14 cellular contexts compared by ENCODE assay signal in the genomic region with DNA sequence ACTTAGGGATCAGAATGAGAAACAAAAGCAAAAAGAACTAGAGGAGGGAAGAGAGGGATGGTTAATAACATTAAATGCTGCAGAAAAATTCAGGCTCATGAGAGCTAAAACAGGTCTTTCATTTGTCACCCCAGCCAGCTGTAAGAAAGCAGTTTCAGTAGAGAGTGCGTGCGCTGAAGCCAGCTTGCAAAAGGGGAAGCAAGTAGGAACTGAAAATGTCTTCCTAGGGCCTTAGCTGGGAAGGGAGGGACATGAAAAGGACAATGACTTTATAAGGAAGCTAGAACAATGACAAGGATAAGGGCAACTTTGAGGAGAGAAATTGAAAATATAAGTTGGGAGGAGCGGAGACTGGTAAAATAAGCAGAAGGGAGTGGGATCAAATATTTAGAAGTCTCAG. TPM values are rescaled to one million over a fixed set of nuclear protein-coding genes. Genes with fewer than 3 reads are reported as not detected.
DNase-seq lines count a peak whose midpoint lies in the region; ATAC-seq, FAIRE-seq and TF ChIP-seq lines count a peak whose summit lies in the region.
"Had no signal": no experiment of that assay in that cellular context is flagged by ENCODE, and none has a peak within 500 bp of the region (broad histone marks: within the 10 kb centered on the region; RNA-seq: fewer than 3 reads in every experiment).

No MANE protein-coding gene starts in this region.

- H3K4me1 ChIP-seq in psoas muscle: peaks cover 38% of the 10 kb centered on the region

- peak; percentile 46 for FAIRE-seq in GM12892 (lab: Jason Lieb, UNC)
- FAIRE-seq: bronchial epithelial cell, H1, keratinocyte had no signal

- H3K4me3 ChIP-seq in psoas muscle (no peak overlapping the region), H7 (ENCODE audit: insufficient read depth, low read depth, low read length) (no peak overlapping the region)

- H3K27me3 ChIP-seq in psoas muscle (ENCODE audit: insufficient read depth in 3 of 3, low read length in 2 of 3) (no peaks in the 10 kb centered on the region), H7 (ENCODE audit: control insufficient read depth, insufficient read depth, low read length) (no peaks in the 10 kb centered on the region)

- DNase-seq in GM12892 (ENCODE audit: insufficient read length) (peak; percentile 28), NOMO-1 (lab: John Stamatoyannopoulos, UW; ENCODE audit: unreplicated experiment in 2 of 2) (peak; percentile 80 to 82), caudate nucleus (lab: John Stamatoyannopoulos, UW) (no peak), psoas muscle (no peak), H7 (no peak)
- DNase-seq in effector CD4-positive, alpha-beta T cell: no peak
- DNase-seq: activated T-cell treated with anti-CD3 and anti-CD28 coated beads for 4 hours, NCI-H69 had no signal

- no peak for TF ChIP-seq CTCF in psoas muscle (IDR thresholded peaks at IDR 0.05)

- TF ChIP-seq POLR2A in GM12892 (IDR thresholded peaks at IDR 0.05; ENCODE audit: low read depth, low read length): no peak

- 66 to 81% (median 81%) methylated on average over 3 of the region's 3 CpGs for WGBS in psoas muscle, 3 donors

- H3K9me3 ChIP-seq in psoas muscle: no peaks in the 10 kb centered on the region

- H3K27ac ChIP-seq in caudate nucleus (ENCODE audit: low read depth, low read length) (peak overlapping the region; percentile 36), psoas muscle (peak overlapping the region; percentile 48)
- H3K27ac ChIP-seq: parathyroid adenoma had no signal

- H3K36me3 ChIP-seq in psoas muscle (ENCODE audit: insufficient read depth in 1 of 2, low read depth in 1 of 2): peaks cover 0 to 45% of the 10 kb centered on the region in 2 donors
- peaks cover 4% of the 10 kb centered on the region for H3K36me3 ChIP-seq in H7 (replicated peaks; ENCODE audit: control insufficient read depth, insufficient read depth, low read length)

- ATAC-seq in psoas muscle (no peak), GM19455 (IDR thresholded peaks at IDR 0.05; ENCODE audit: unreplicated experiment) (no peak), GM19035 (IDR thresholded peaks at IDR 0.05; ENCODE audit: unreplicated experiment) (no peak)

- intact Hi-C loops in psoas muscle (cut with DNase I): no loop called here

RNA-seq across cellular contexts. Expression of gene CIAO2A, which starts 3.1 kb away (rescaled TPM):
- polyA plus RNA-seq in GM12892 (2012; ENCODE audit: missing spikeins): 151 TPM
- 10 to 100 TPM; 24.0 to 80.8 (median 34.5) TPM for total RNA-seq in psoas muscle
- polyA plus RNA-seq in psoas muscle: 100 to 1,000 TPM in 1 of 3 donors, 10 to 100 TPM in 2; 73.5 to 109 (median 79.2) TPM
- total RNA-seq in H7 (2014; rRNA removed; shearing (Covaris generic)): 105 and 120 TPM in 2 replicates

RNA-seq across cellular contexts. Expression of gene SNX1, which starts 5.3 kb away (rescaled TPM):
- 70.6 TPM for polyA plus RNA-seq in GM12892 (2012; ENCODE audit: missing spikeins)
- total RNA-seq in psoas muscle: 100 to 1,000 TPM in 1 of 4 donors, 10 to 100 TPM in 3; 36.4 to 102 (median 49.3) TPM
- polyA plus RNA-seq in psoas muscle: 10 to 100 TPM; 59.6 to 64.4 (median 63.2) TPM
- total RNA-seq in H7 (2014; rRNA removed; shearing (Covaris generic)): 19.1 and 19.4 TPM in 2 replicates

RNA-seq across cellular contexts. Expression of gene DAPK2, which starts 44.2 kb away (rescaled TPM):
- polyA plus RNA-seq in GM12892 (2012; ENCODE audit: missing spikeins): 8.3 TPM
- total RNA-seq in psoas muscle: 10 to 100 TPM; 44.3 to 65.6 (median 54.6) TPM
- polyA plus RNA-seq in psoas muscle: 10 to 100 TPM in 2 of 3 donors, 1 to 10 TPM in 1; 3.7 to 41.1 (median 13.4) TPM
- 0.41 and 1.9 TPM in 2 replicates for total RNA-seq in H7 (2014; rRNA removed; shearing (Covaris generic))

Comparison
In these comparisons a context has a peak if more than half of its experiments do, and no peak if none do; other contexts are left out.
1. DNase-seq: peak in GM12892 (single experiment) and NOMO-1 (2 of 2); none in caudate nucleus (0 of 61), psoas muscle (0 of 2), H7 (single experiment) and effector CD4-positive, alpha-beta T cell (single experiment).
2. RNA of gene DAPK2, which starts 44.2 kb away (total RNA-seq): 44.3 to 65.6 TPM in psoas muscle; 0.41 to 1.9 TPM in H7; every median in the first group is over 10 times any median in the second.